Comparison of ENCODE assay signal across 8 cellular contexts in genomic region chr2:85310330-85310729, GRCh38. TPM values are rescaled to one million over a fixed set of nuclear protein-coding genes. Genes with fewer than 3 reads are reported as not detected.
DNase-seq lines count a peak whose midpoint lies in the region; ATAC-seq and TF ChIP-seq lines count a peak whose summit lies in the region.

No MANE protein-coding gene starts in this region.

- WGBS in spleen, 5 donors, result 75 to 83% (median 77%) methylated on average over 3 of the region's 3 CpGs

- POLR2A ChIA-PET in activated CD4-positive, alpha-beta T cell treated with anti-CD3 and anti-CD28 coated beads, Interleukin-2, amount 10 ng/mL, durations not matched to agents 7 days and 5 days (lab: Charles Lee), result no interaction called here

- TF ChIP-seq POLR2A in spleen (IDR thresholded peaks at IDR 0.05), result no peak

- peaks cover 24% of the 10 kb centered on the region for H3K36me3 Mint-ChIP-seq in activated CD4-positive, alpha-beta T cell treated with anti-CD3 and anti-CD28 coated beads, Interleukin-2, amount 10 ng/mL, durations not matched to agents 7 days and 5 days (ENCODE audit: low read depth)
- H3K36me3 Mint-ChIP-seq in activated naive CD8-positive, alpha-beta T cell, result peaks cover 2% of the 10 kb centered on the region

- H3K36me3 ChIP-seq in spleen, result peaks cover 0 to 68% (median 19%) of the 10 kb centered on the region in 6 donors

- no peaks in the 10 kb centered on the region for H3K9me3 Mint-ChIP-seq in activated CD4-positive, alpha-beta T cell treated with anti-CD3 and anti-CD28 coated beads, Interleukin-2, amount 10 ng/mL, durations not matched to agents 7 days and 5 days
- no peaks in the 10 kb centered on the region for H3K9me3 Mint-ChIP-seq in activated naive CD8-positive, alpha-beta T cell (ENCODE audit: low read depth)

- H3K4me1 Mint-ChIP-seq in activated CD4-positive, alpha-beta T cell treated with anti-CD3 and anti-CD28 coated beads, Interleukin-2, amount 10 ng/mL, durations not matched to agents 7 days and 5 days, result peaks cover 35% of the 10 kb centered on the region
- peaks cover 50% of the 10 kb centered on the region for H3K4me1 Mint-ChIP-seq in activated naive CD8-positive, alpha-beta T cell (ENCODE audit: low read depth)

- H3K27me3 Mint-ChIP-seq in activated CD4-positive, alpha-beta T cell treated with anti-CD3 and anti-CD28 coated beads, Interleukin-2, amount 10 ng/mL, durations not matched to agents 7 days and 5 days, result peaks cover under 1% of the 10 kb centered on the region
- H3K27me3 Mint-ChIP-seq in activated naive CD8-positive, alpha-beta T cell, result no peaks in the 10 kb centered on the region

- no peak for DNase-seq in activated CD4-positive, alpha-beta T cell treated with anti-CD3 and anti-CD28 coated beads, Interleukin-2, amount 10 ng/mL, durations not matched to agents 7 days and 5 days
- DNase-seq in activated CD4-positive, alpha-beta T cell treated with anti-CD3 and anti-CD28 coated beads for 1 hour, result no peak
- DNase-seq in spleen (no peak), NCI-H2227 (lab: John Stamatoyannopoulos, UW; ENCODE audit: unreplicated experiment) (no peak)
- no peak for DNase-seq in stimulated activated CD4-positive, alpha-beta T cell treated with anti-CD3 and anti-CD28 coated beads, Interleukin-4, amount 100 ng/mL, for 24 hours

- H3K4me3 ChIP-seq in spleen, result peak overlapping the region in 1 of 8 donors; percentile 49

- no peaks in the 10 kb centered on the region for H3K27me3 ChIP-seq in spleen (replicated peaks in 1 of 7)

- intact Hi-C loops in spleen (cut with DNase I; ENCODE audit: low total_unique reads), result no loop called here

- H3K9me3 ChIP-seq in spleen, result no peaks in the 10 kb centered on the region

- TF ChIP-seq CTCF in spleen (IDR thresholded peaks at IDR 0.05 in 8 of 11, conservative IDR thresholded peaks at IDR 0.05 in 3 of 11), result no peak

- peaks cover 19 to 57% (median 40%) of the 10 kb centered on the region in 6 donors for H3K4me1 ChIP-seq in spleen

- peak overlapping the region; percentile 16 to 83 (median 64) for H3K27ac ChIP-seq in spleen

- peak overlapping the region; percentile 46 for H3K4me3 Mint-ChIP-seq in activated CD4-positive, alpha-beta T cell treated with anti-CD3 and anti-CD28 coated beads, Interleukin-2, amount 10 ng/mL, durations not matched to agents 7 days and 5 days
- H3K4me3 Mint-ChIP-seq in activated naive CD8-positive, alpha-beta T cell, result peak overlapping the region; percentile 83

- CTCF ChIA-PET in activated CD4-positive, alpha-beta T cell treated with anti-CD3 and anti-CD28 coated beads, Interleukin-2, amount 10 ng/mL, durations not matched to agents 7 days and 5 days (lab: Charles Lee), result interaction anchor here (0.6 to 2.4 kb wide), 3 partner anchors 9 to 12 kb away, joined by 3 to 20 read pairs (median 3); no protein-coding TSS in a partner anchor

- peak overlapping the region; percentile 57 for H3K27ac Mint-ChIP-seq in activated CD4-positive, alpha-beta T cell treated with anti-CD3 and anti-CD28 coated beads, Interleukin-2, amount 10 ng/mL, durations not matched to agents 7 days and 5 days
- H3K27ac Mint-ChIP-seq in activated naive CD8-positive, alpha-beta T cell, result peak overlapping the region; percentile 90

- ATAC-seq in HG02678 (IDR thresholded peaks at IDR 0.05; ENCODE audit: unreplicated experiment) (peak; percentile 72), GM18858 (IDR thresholded peaks at IDR 0.05; ENCODE audit: unreplicated experiment) (no peak)

RNA-seq across cellular contexts. Expression of gene TGOLN2, which starts 17.5 kb away (rescaled TPM):
- 100 to 1,000 TPM; 127 to 130 TPM for total RNA-seq in activated CD4-positive, alpha-beta T cell treated with anti-CD3 and anti-CD28 coated beads, Interleukin-2, amount 10 ng/mL, durations not matched to agents 7 days and 5 days
- 100 to 1,000 TPM; 127 to 199 (median 156) TPM for total RNA-seq in spleen
- polyA plus RNA-seq in spleen, result 10 to 100 TPM; 14.8 to 29.6 (median 16.9) TPM

RNA-seq across cellular contexts. Expression of gene RETSAT, which starts 44.0 kb away (rescaled TPM):
- total RNA-seq in activated CD4-positive, alpha-beta T cell treated with anti-CD3 and anti-CD28 coated beads, Interleukin-2, amount 10 ng/mL, durations not matched to agents 7 days and 5 days, result 10 to 100 TPM; 24.7 to 24.9 TPM
- total RNA-seq in spleen, result 10 to 100 TPM; 18.7 to 35.7 (median 28.3) TPM
- polyA plus RNA-seq in spleen, result 10 to 100 TPM in 1 of 3 donors, 1 to 10 TPM in 2; 6.3 to 10.0 (median 6.4) TPM

RNA-seq across cellular contexts. Expression of gene ELMOD3, which starts 44.2 kb away (rescaled TPM):
- 10 to 100 TPM; 19.4 to 22.1 TPM for total RNA-seq in activated CD4-positive, alpha-beta T cell treated with anti-CD3 and anti-CD28 coated beads, Interleukin-2, amount 10 ng/mL, durations not matched to agents 7 days and 5 days
- 10 to 100 TPM; 21.0 to 38.0 (median 24.5) TPM for total RNA-seq in spleen
- 10 to 100 TPM; 14.4 to 28.0 (median 23.9) TPM for polyA plus RNA-seq in spleen
